Comparison of ENCODE assay signal across 8 cellular contexts in the genomic region with DNA sequence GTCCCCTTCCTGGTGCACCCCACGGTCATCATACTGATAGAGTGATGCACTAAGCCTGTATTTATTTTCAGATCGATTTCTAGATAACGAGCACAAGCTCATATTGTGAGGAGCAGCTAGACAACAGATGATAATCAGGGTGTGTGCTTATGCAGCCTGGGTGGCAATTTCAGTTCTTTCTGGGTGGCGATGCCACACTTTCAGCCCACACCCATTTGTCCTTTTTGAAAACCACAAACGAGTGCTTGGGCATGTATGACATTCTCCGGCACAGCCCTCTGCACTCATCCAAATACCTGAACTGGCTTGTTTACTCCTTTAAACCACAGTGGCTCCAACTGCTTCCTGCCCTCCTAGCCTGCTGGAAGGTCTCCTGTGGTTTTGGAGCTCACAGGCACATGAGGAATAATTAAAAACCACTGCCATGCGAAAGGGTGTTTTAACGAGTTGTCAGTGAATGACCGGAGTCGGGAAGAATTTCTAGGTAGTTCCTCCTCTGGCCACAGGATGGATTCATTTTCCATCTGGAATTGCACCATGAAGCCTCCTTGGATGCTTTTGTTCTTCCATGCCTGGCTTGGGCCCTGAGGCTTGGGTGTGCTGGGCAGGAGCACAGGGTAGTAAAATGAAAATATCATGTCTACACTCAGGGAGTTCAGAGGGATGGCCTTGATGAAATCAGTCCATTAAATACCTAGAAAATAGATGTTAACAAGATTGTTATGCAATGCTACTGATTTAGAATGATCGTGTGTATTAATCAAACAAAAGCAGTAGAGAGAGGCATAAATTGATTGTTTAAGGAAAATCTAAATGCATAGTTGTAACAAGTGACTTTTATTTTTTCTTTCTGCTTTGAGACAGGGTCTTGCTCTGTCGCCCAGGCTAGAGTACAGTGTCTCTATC. TPM values are rescaled to one million over a fixed set of nuclear protein-coding genes. Genes with fewer than 3 reads are reported as not detected.
DNase-seq lines count a peak whose midpoint lies in the region; ATAC-seq and TF ChIP-seq lines count a peak whose summit lies in the region.

No MANE protein-coding gene starts in this region.

- H3K4me1 Mint-ChIP-seq in activated CD4-positive, alpha-beta T cell treated with anti-CD3 and anti-CD28 coated beads, Interleukin-2, amount 10 ng/mL, durations not matched to agents 7 days and 5 days = peaks cover 49% of the 10 kb centered on the region
- H3K4me1 Mint-ChIP-seq in chondrocyte (ENCODE audit: low read depth) (peaks cover 29% of the 10 kb centered on the region), nephron progenitor cell (peaks cover 14% of the 10 kb centered on the region)

- no peaks in the 10 kb centered on the region for H3K9me3 Mint-ChIP-seq in activated CD4-positive, alpha-beta T cell treated with anti-CD3 and anti-CD28 coated beads, Interleukin-2, amount 10 ng/mL, durations not matched to agents 7 days and 5 days
- H3K9me3 Mint-ChIP-seq in chondrocyte (ENCODE audit: low read depth) = no peaks in the 10 kb centered on the region
- no peaks in the 10 kb centered on the region for H3K9me3 Mint-ChIP-seq in nephron progenitor cell

- H3K4me3 Mint-ChIP-seq in activated CD4-positive, alpha-beta T cell treated with anti-CD3 and anti-CD28 coated beads, Interleukin-2, amount 10 ng/mL, durations not matched to agents 7 days and 5 days = no peak overlapping the region
- no peak overlapping the region for H3K4me3 Mint-ChIP-seq in chondrocyte (ENCODE audit: unreplicated experiment)
- no peak overlapping the region for H3K4me3 Mint-ChIP-seq in nephron progenitor cell

- H3K27ac Mint-ChIP-seq in activated CD4-positive, alpha-beta T cell treated with anti-CD3 and anti-CD28 coated beads, Interleukin-2, amount 10 ng/mL, durations not matched to agents 7 days and 5 days = peak overlapping the region; percentile 87
- H3K27ac Mint-ChIP-seq in chondrocyte (ENCODE audit: unreplicated experiment) (peak overlapping the region; percentile 66), nephron progenitor cell (no peak overlapping the region)

- POLR2A ChIA-PET in activated CD4-positive, alpha-beta T cell treated with anti-CD3 and anti-CD28 coated beads, Interleukin-2, amount 10 ng/mL, durations not matched to agents 7 days and 5 days (lab: Charles Lee) = interaction anchor here (1.2 kb wide), 1 partner anchor 148 kb away, joined by 3 read pairs; no protein-coding TSS in a partner anchor

- TF ChIP-seq CTCF in chondrocyte (IDR thresholded peaks at IDR 0.05) (peak; percentile 77), nephron progenitor cell (IDR thresholded peaks at IDR 0.05) (peak; percentile 40)

- H3K27me3 Mint-ChIP-seq in activated CD4-positive, alpha-beta T cell treated with anti-CD3 and anti-CD28 coated beads, Interleukin-2, amount 10 ng/mL, durations not matched to agents 7 days and 5 days = peaks cover 8% of the 10 kb centered on the region
- H3K27me3 Mint-ChIP-seq in chondrocyte (ENCODE audit: low read depth) = no peaks in the 10 kb centered on the region
- peaks cover 15% of the 10 kb centered on the region for H3K27me3 Mint-ChIP-seq in nephron progenitor cell (ENCODE audit: low read depth, poor library complexity)

- peak; percentile 44 for DNase-seq in activated CD4-positive, alpha-beta T cell treated with anti-CD3 and anti-CD28 coated beads, Interleukin-2, amount 10 ng/mL, durations not matched to agents 7 days and 5 days
- DNase-seq in activated CD4-positive, alpha-beta T cell treated with anti-CD3 and anti-CD28 coated beads for 48 hours = no peak
- peak; percentile 66 for DNase-seq in NCI-H69 (lab: John Stamatoyannopoulos, UW)
- DNase-seq in chondrocyte (ENCODE audit: low spot score) = no peak
- DNase-seq in nephron progenitor cell = no peak
- no peak for DNase-seq in anterior cingulate cortex (lab: John Stamatoyannopoulos, UW)

- no peaks in the 10 kb centered on the region for H3K36me3 Mint-ChIP-seq in activated CD4-positive, alpha-beta T cell treated with anti-CD3 and anti-CD28 coated beads, Interleukin-2, amount 10 ng/mL, durations not matched to agents 7 days and 5 days (ENCODE audit: low read depth)
- H3K36me3 Mint-ChIP-seq in chondrocyte (ENCODE audit: low read depth) (no peaks in the 10 kb centered on the region), nephron progenitor cell (ENCODE audit: low read depth) (no peaks in the 10 kb centered on the region)

- CTCF ChIA-PET in activated CD4-positive, alpha-beta T cell treated with anti-CD3 and anti-CD28 coated beads, Interleukin-2, amount 10 ng/mL, durations not matched to agents 7 days and 5 days (lab: Charles Lee) = interaction anchor here (0.8 to 1.7 kb wide), 4 partner anchors 9 to 145 kb away, joined by 5 to 6 read pairs (median 6); no protein-coding TSS in a partner anchor

- no peak for ATAC-seq in GM18511 (IDR thresholded peaks at IDR 0.05; ENCODE audit: unreplicated experiment)
- no peak for ATAC-seq in HG02973 (IDR thresholded peaks at IDR 0.05; ENCODE audit: unreplicated experiment)

RNA-seq across cellular contexts. Expression of a gene that starts 52.4 kb away (rescaled TPM):
- 10 to 100 TPM; 89.4 to 98.4 TPM for total RNA-seq in activated CD4-positive, alpha-beta T cell treated with anti-CD3 and anti-CD28 coated beads, Interleukin-2, amount 10 ng/mL, durations not matched to agents 7 days and 5 days
- 951 to 1,280 TPM (median 1,183 TPM) in 3 replicates for total RNA-seq in chondrocyte

Comparison
In these comparisons a context has a peak if more than half of its experiments do, and no peak if none do; other contexts are left out.
1. DNase-seq: peak in activated CD4-positive, alpha-beta T cell treated with anti-CD3 and anti-CD28 coated beads, Interleukin-2, amount 10 ng/mL, durations not matched to agents 7 days and 5 days (single experiment) and NCI-H69 (single experiment); none in activated CD4-positive, alpha-beta T cell treated with anti-CD3 and anti-CD28 coated beads for 48 hours (single experiment), chondrocyte (single experiment), nephron progenitor cell (single experiment) and anterior cingulate cortex (0 of 58).